14 cellular contexts compared by ENCODE assay signal in genomic region chr10:25382029-25382810, GRCh38.
"Had no signal": no experiment of that assay in that cellular context is flagged by ENCODE, and none has a peak within 500 bp of the region (broad histone marks: within the 10 kb centered on the region; RNA-seq: fewer than 3 reads in every experiment).

No MANE protein-coding gene starts in this region.

- H3K9me3 ChIP-seq: thyroid gland, uterus had no signal

- H3K4me3 Mint-ChIP-seq: activated CD4-positive, alpha-beta memory T cell treated with anti-CD3 and anti-CD28 coated beads for 36 hours; activated T-cell treated with anti-CD3 and anti-CD28 coated beads, Interleukin-2, amount 50 U/mL, for 4 hours; dendritic cell treated with granulocyte-macrophage colony-stimulating factor and Interleukin-4, amounts not matched to agents 40 ng/mL and 50 ng/mL, for 4 days; T-helper 2 cell treated with Interferon-gamma antibody and Interleukin-4, amounts not matched to agents 5 μg/mL and 100 μg/mL, for 36 hours had no signal

- ATAC-seq: activated naive CD4-positive, alpha-beta T cell treated with anti-CD3 and anti-CD28 coated beads, Interleukin-2, amount 50 U/mL, for 72 hours; activated T-cell treated with anti-CD3 and anti-CD28 coated beads, Interleukin-2, amount 50 U/mL, for 4 hours; right cardiac atrium had no signal

- H3K27me3 Mint-ChIP-seq: activated CD4-positive, alpha-beta memory T cell treated with anti-CD3 and anti-CD28 coated beads for 36 hours; dendritic cell treated with granulocyte-macrophage colony-stimulating factor and Interleukin-4, amounts not matched to agents 40 ng/mL and 50 ng/mL, for 4 days had no signal

- H3K27ac Mint-ChIP-seq: activated CD4-positive, alpha-beta memory T cell treated with anti-CD3 and anti-CD28 coated beads for 36 hours; activated naive CD4-positive, alpha-beta T cell treated with anti-CD3 and anti-CD28 coated beads, Interleukin-2, amount 50 U/mL, for 72 hours; dendritic cell treated with granulocyte-macrophage colony-stimulating factor and Interleukin-4, amounts not matched to agents 40 ng/mL and 50 ng/mL, for 4 days; T-helper 2 cell treated with Interferon-gamma antibody and Interleukin-4, amounts not matched to agents 5 μg/mL and 100 μg/mL, for 36 hours had no signal

- H3K36me3 ChIP-seq: left ventricle myocardium inferior, thyroid gland, uterus had no signal

- H3K27me3 ChIP-seq: thyroid gland, uterus had no signal

- H3K27ac ChIP-seq: left ventricle myocardium inferior, thyroid gland, uterus had no signal

- DNase-seq: activated CD4-positive, alpha-beta memory T cell treated with anti-CD3 and anti-CD28 coated beads for 36 hours; activated CD4-positive, alpha-beta T cell treated with anti-CD3 and anti-CD28 coated beads for 1 hour; activated effector memory CD4-positive, alpha-beta T cell treated with anti-CD3 and anti-CD28 coated beads, Interleukin-2, amount 50 U/mL, for 16 hours; activated T-cell treated with anti-CD3 and anti-CD28 coated beads, Interleukin-2, amount 50 U/mL, for 4 hours; aorta; glutamatergic neuron; left ventricle myocardium inferior; right cardiac atrium; small intestine; thyroid gland; uterus had no signal

- H3K4me3 ChIP-seq: left ventricle myocardium inferior, thyroid gland, uterus had no signal

- H3K4me1 ChIP-seq: left ventricle myocardium inferior, thyroid gland, uterus had no signal

- H3K36me3 Mint-ChIP-seq: activated CD4-positive, alpha-beta memory T cell treated with anti-CD3 and anti-CD28 coated beads for 36 hours; activated naive CD4-positive, alpha-beta T cell treated with anti-CD3 and anti-CD28 coated beads, Interleukin-2, amount 50 U/mL, for 72 hours had no signal
